In genomic region chr10:29969255-29970011, GRCh38 we compare ENCODE assay signal across 24 cellular contexts.
A peak's percentile ranks its signal among the peaks of the same experiment; 100 is the strongest.
DNase-seq lines count a peak whose midpoint lies in the region; ATAC-seq and TF ChIP-seq lines count a peak whose summit lies in the region.
"Had no signal": no experiment of that assay in that cellular context is flagged by ENCODE, and none has a peak within 500 bp of the region (broad histone marks: within the 10 kb centered on the region; RNA-seq: fewer than 3 reads in every experiment).

No MANE protein-coding gene starts in this region.

- no peak overlapping the region for H3K9ac ChIP-seq in colonic mucosa (ENCODE audit: low read depth in 2 of 2, low read length in 2 of 2)

- TF ChIP-seq EP300 in esophagus muscularis mucosa (IDR thresholded peaks at IDR 0.05) (no peak), sigmoid colon (IDR thresholded peaks at IDR 0.05) (no peak)

- no peak overlapping the region for H3K27ac Mint-ChIP-seq in T-helper 17 cell
- H3K27ac Mint-ChIP-seq: CD8-positive, alpha-beta memory T cell; GM23338 had no signal

- DNase-seq in SHP77 (lab: John Stamatoyannopoulos, UW) (peak; percentile 9 to 21), SHP77 treated with DMSO at 0.1 percent for 48 hours (lab: John Stamatoyannopoulos, UW) (no peak), esophagus muscularis mucosa (ENCODE audit: extremely low spot score) (no peak), sigmoid colon (peak; percentile 67), colonic mucosa (no peak), T-helper 17 cell (no peak), NCI-H82 treated with DMSO at 0.1 percent for 48 hours (lab: John Stamatoyannopoulos, UW; ENCODE audit: unreplicated experiment) (no peak)
- DNase-seq: AML-193; Calu3; CD8-positive, alpha-beta memory T cell; DMS153; KBM-7; MM.1S; NCI-H1048; NCI-H1417 treated with DMSO at 0.1 percent for 48 hours; NCI-H1930; NCI-H226; NCI-H510A treated with DMSO at 0.1 percent for 48 hours; NCI-H774; Right ventricle myocardium superior had no signal

- peaks cover 0 to 37% (median 32%) of the 10 kb centered on the region in 4 donors for H3K4me1 ChIP-seq in esophagus muscularis mucosa
- peaks cover 0 to 32% (median 27%) of the 10 kb centered on the region in 4 donors for H3K4me1 ChIP-seq in sigmoid colon
- H3K4me1 ChIP-seq in colonic mucosa, result no peaks in the 10 kb centered on the region

- no peak for ATAC-seq in T-helper 17 cell
- ATAC-seq: GM23338, HCT116 had no signal

- no peak for TF ChIP-seq CTCF in esophagus muscularis mucosa (IDR thresholded peaks at IDR 0.05)
- no peak for TF ChIP-seq CTCF in sigmoid colon (IDR thresholded peaks at IDR 0.05)
- TF ChIP-seq CTCF in colonic mucosa (IDR thresholded peaks at IDR 0.05), result no peak

- H3K27me3 ChIP-seq in esophagus muscularis mucosa (no peaks in the 10 kb centered on the region), sigmoid colon (no peaks in the 10 kb centered on the region), colonic mucosa (no peaks in the 10 kb centered on the region)

- no peak overlapping the region for H3K4me3 ChIP-seq in esophagus muscularis mucosa
- no peak overlapping the region for H3K4me3 ChIP-seq in sigmoid colon
- no peak overlapping the region for H3K4me3 ChIP-seq in colonic mucosa
- H3K4me3 ChIP-seq: GM23338 had no signal

- H3K4me3 Mint-ChIP-seq in T-helper 17 cell, result no peak overlapping the region
- H3K4me3 Mint-ChIP-seq: CD8-positive, alpha-beta memory T cell; GM23338 had no signal

- peak overlapping the region in 3 of 4 donors; percentile 34 to 62 (median 43) for H3K27ac ChIP-seq in esophagus muscularis mucosa (replicated peaks in 1 of 4)
- peak overlapping the region; percentile 48 to 75 (median 55) for H3K27ac ChIP-seq in sigmoid colon
- no peak overlapping the region for H3K27ac ChIP-seq in colonic mucosa
- H3K27ac ChIP-seq: C4-2B, HL-60 had no signal

- WGBS in esophagus muscularis mucosa, result 80% methylated on average over 12 of the region's 12 CpGs
- WGBS in sigmoid colon, 2 donors, result 87 to 88% methylated on average over 12 of the region's 12 CpGs

- H3K9me3 ChIP-seq in esophagus muscularis mucosa (no peaks in the 10 kb centered on the region), sigmoid colon (no peaks in the 10 kb centered on the region), colonic mucosa (no peaks in the 10 kb centered on the region), T-helper 17 cell (ENCODE audit: control insufficient read depth, low read length, poor library complexity, severe bottlenecking) (no peaks in the 10 kb centered on the region)

- H3K36me3 ChIP-seq in esophagus muscularis mucosa (no peaks in the 10 kb centered on the region), sigmoid colon (no peaks in the 10 kb centered on the region), colonic mucosa (no peaks in the 10 kb centered on the region)

- peaks cover 14% of the 10 kb centered on the region for H3K27me3 Mint-ChIP-seq in T-helper 17 cell

- no peaks in the 10 kb centered on the region for H3K36me3 Mint-ChIP-seq in T-helper 17 cell (ENCODE audit: low read depth)
- H3K36me3 Mint-ChIP-seq: CD8-positive, alpha-beta memory T cell had no signal

- no peaks in the 10 kb centered on the region for H3K4me1 Mint-ChIP-seq in T-helper 17 cell
- H3K4me1 Mint-ChIP-seq: CD8-positive, alpha-beta memory T cell had no signal

- intact Hi-C loops in esophagus muscularis mucosa (cut with DNase I) (no loop called here), sigmoid colon (cut with DNase I) (no loop called here), colonic mucosa (cut with DNase I) (no loop called here)

- TF ChIP-seq POLR2A in esophagus muscularis mucosa (IDR thresholded peaks at IDR 0.05; ENCODE audit: low read depth) (no peak), sigmoid colon (IDR thresholded peaks at IDR 0.05) (no peak)

Comparison
In these comparisons a context has a peak if more than half of its experiments do, and no peak if none do; other contexts are left out.
1. DNase-seq: peak in SHP77 (2 of 2) and sigmoid colon (single experiment); none in SHP77 treated with DMSO at 0.1 percent for 48 hours (single experiment), esophagus muscularis mucosa (single experiment), colonic mucosa (single experiment), T-helper 17 cell (0 of 3) and NCI-H82 treated with DMSO at 0.1 percent for 48 hours (single experiment).